Comparison of ENCODE assay signal across 9 cellular contexts in the genomic region with DNA sequence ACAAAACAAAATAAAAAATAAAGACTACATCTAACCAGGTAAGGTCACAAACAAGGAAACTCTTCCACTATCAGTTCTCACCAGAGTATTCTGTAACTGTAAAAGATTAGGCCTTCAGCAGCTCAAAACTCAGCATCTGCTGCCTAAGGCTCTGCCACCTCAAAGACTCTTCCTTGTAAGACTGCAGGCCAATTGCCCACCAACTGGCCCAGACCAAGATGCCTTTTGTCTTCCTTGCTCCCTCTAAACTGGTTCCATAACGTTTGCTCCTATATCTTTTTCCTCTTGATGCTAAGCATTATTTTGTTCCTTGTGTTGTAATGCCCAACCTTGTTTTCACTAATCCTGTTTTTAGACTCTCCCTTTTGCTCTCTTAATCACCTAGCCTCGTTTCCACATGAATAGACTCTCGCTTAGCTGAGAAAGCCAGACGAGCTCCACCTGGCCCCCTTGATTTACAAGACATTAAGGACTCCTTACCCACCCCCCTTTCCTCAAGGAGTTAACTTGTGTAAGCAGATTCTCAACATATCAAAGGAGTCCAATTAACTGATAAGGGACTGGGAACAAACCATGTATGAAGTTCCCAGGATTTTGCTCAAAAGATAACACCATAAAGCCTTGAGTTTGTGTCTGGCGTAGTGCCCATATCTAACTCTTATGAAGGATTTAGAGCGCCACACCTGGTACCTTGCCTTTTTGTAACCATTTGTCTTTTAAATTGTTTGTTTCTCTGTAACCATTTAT. TPM values are rescaled to one million over a fixed set of nuclear protein-coding genes. Genes with fewer than 3 reads are reported as not detected.
A peak's percentile ranks its signal among the peaks of the same experiment; 100 is the strongest.
DNase-seq lines count a peak whose midpoint lies in the region; ATAC-seq and TF ChIP-seq lines count a peak whose summit lies in the region.
"Had no signal": no experiment of that assay in that cellular context is flagged by ENCODE, and none has a peak within 500 bp of the region (broad histone marks: within the 10 kb centered on the region; RNA-seq: fewer than 3 reads in every experiment).

No MANE protein-coding gene starts in this region.

- H3K4me1 ChIP-seq in smooth muscle cell (ENCODE audit: low read depth), result peaks cover 13% of the 10 kb centered on the region

- no peaks in the 10 kb centered on the region for H3F3A ChIP-seq in smooth muscle cell (ENCODE audit: low read depth)

- H3K79me2 ChIP-seq in smooth muscle cell (ENCODE audit: low read depth), result peaks cover 55% of the 10 kb centered on the region

- peaks cover 7% of the 10 kb centered on the region for H4K20me1 ChIP-seq in smooth muscle cell (ENCODE audit: low read depth)

- peaks cover 35% of the 10 kb centered on the region for H3K9me3 Mint-ChIP-seq in activated CD4-positive, alpha-beta T cell treated with anti-CD3 and anti-CD28 coated beads, Interleukin-2, amount 10 ng/mL, durations not matched to agents 24 days and 14 days
- peaks cover 51% of the 10 kb centered on the region for H3K9me3 Mint-ChIP-seq in activated CD4-positive, alpha-beta memory T cell treated with anti-CD3 and anti-CD28 coated beads, Interleukin-2, amount 10 ng/mL, durations not matched to agents 7 days and 5 days
- peaks cover 38% of the 10 kb centered on the region for H3K9me3 Mint-ChIP-seq in HFFc6

- no peaks in the 10 kb centered on the region for H3K9me3 ChIP-seq in smooth muscle cell (replicated peaks; ENCODE audit: low read depth)

- H3K4me1 Mint-ChIP-seq in activated CD4-positive, alpha-beta T cell treated with anti-CD3 and anti-CD28 coated beads, Interleukin-2, amount 10 ng/mL, durations not matched to agents 24 days and 14 days, result peaks cover 11% of the 10 kb centered on the region
- peaks cover 19% of the 10 kb centered on the region for H3K4me1 Mint-ChIP-seq in activated CD4-positive, alpha-beta memory T cell treated with anti-CD3 and anti-CD28 coated beads, Interleukin-2, amount 10 ng/mL, durations not matched to agents 7 days and 5 days
- H3K4me1 Mint-ChIP-seq in HFFc6 (ENCODE audit: low read depth), result peaks cover 6% of the 10 kb centered on the region; the same call in 1 of the 2 replicates

- WGBS in smooth muscle cell (ENCODE audit: low lambda C conversion rate), result 8% methylated on average over 6 of the region's 6 CpGs

- DNase-seq in activated CD4-positive, alpha-beta T cell treated with anti-CD3 and anti-CD28 coated beads, Interleukin-2, amount 10 ng/mL, durations not matched to agents 24 days and 14 days, result no peak
- DNase-seq in activated CD4-positive, alpha-beta T cell treated with anti-CD3 and anti-CD28 coated beads for 1 hour, result no peak
- no peak for DNase-seq in activated CD4-positive, alpha-beta memory T cell treated with anti-CD3 and anti-CD28 coated beads, Interleukin-2, amount 10 ng/mL, durations not matched to agents 7 days and 5 days
- DNase-seq in iPS DF 4.7 (ENCODE audit: extremely low read depth, low spot score) (peak; percentile 78), smooth muscle cell (lab: John Stamatoyannopoulos, UW; ENCODE audit: unreplicated experiment) (no peak), HFFc6 (no peak)

- TF ChIP-seq CTCF in smooth muscle cell (IDR thresholded peaks at IDR 0.05; ENCODE audit: borderline replicate concordance, insufficient read depth, poor library complexity, severe bottlenecking) (no peak), HFFc6 (IDR thresholded peaks at IDR 0.05) (no peak)

- H3K36me3 Mint-ChIP-seq in activated CD4-positive, alpha-beta T cell treated with anti-CD3 and anti-CD28 coated beads, Interleukin-2, amount 10 ng/mL, durations not matched to agents 24 days and 14 days (ENCODE audit: low read depth), result peaks cover 58% of the 10 kb centered on the region
- peaks cover 71% of the 10 kb centered on the region for H3K36me3 Mint-ChIP-seq in activated CD4-positive, alpha-beta memory T cell treated with anti-CD3 and anti-CD28 coated beads, Interleukin-2, amount 10 ng/mL, durations not matched to agents 7 days and 5 days (ENCODE audit: low read depth)
- peaks cover 53% of the 10 kb centered on the region for H3K36me3 Mint-ChIP-seq in HFFc6 (ENCODE audit: low read depth)

- intact Hi-C loops in activated CD4-positive, alpha-beta T cell treated with anti-CD3 and anti-CD28 coated beads, Interleukin-2, amount 10 ng/mL, durations not matched to agents 24 days and 14 days (cut with micrococcal nuclease), result no loop called here

- no peak overlapping the region for H2AFZ ChIP-seq in smooth muscle cell (ENCODE audit: low read depth)

- no peaks in the 10 kb centered on the region for H3K36me3 ChIP-seq in smooth muscle cell (ENCODE audit: low read depth)

- ATAC-seq in HG02571 (IDR thresholded peaks at IDR 0.05; ENCODE audit: unreplicated experiment) (no peak), HG02763 (IDR thresholded peaks at IDR 0.05; ENCODE audit: unreplicated experiment) (no peak)
- ATAC-seq: HCT116 had no signal

- H3K27ac Mint-ChIP-seq in activated CD4-positive, alpha-beta T cell treated with anti-CD3 and anti-CD28 coated beads, Interleukin-2, amount 10 ng/mL, durations not matched to agents 24 days and 14 days, result no peak overlapping the region
- H3K27ac Mint-ChIP-seq in activated CD4-positive, alpha-beta memory T cell treated with anti-CD3 and anti-CD28 coated beads, Interleukin-2, amount 10 ng/mL, durations not matched to agents 7 days and 5 days, result no peak overlapping the region
- no peak overlapping the region for H3K27ac Mint-ChIP-seq in HFFc6

- H3K4me2 ChIP-seq in smooth muscle cell, result peak overlapping the region; percentile 91

- H3K27me3 ChIP-seq in smooth muscle cell (ENCODE audit: low read depth), result no peaks in the 10 kb centered on the region

- POLR2A ChIA-PET in activated CD4-positive, alpha-beta memory T cell treated with anti-CD3 and anti-CD28 coated beads, Interleukin-2, amount 10 ng/mL, durations not matched to agents 7 days and 5 days (lab: Charles Lee), result interaction anchor here (0.8 to 1.2 kb wide), 3 partner anchors 29 to 132 kb away, joined by 3 to 5 read pairs (median 4); a partner anchor contains a TSS

- H3K4me3 ChIP-seq in smooth muscle cell, result peak overlapping the region; percentile 75

- peak overlapping the region; percentile 95 for H3K27ac ChIP-seq in smooth muscle cell (ENCODE audit: low read depth)

- CTCF ChIA-PET in activated CD4-positive, alpha-beta memory T cell treated with anti-CD3 and anti-CD28 coated beads, Interleukin-2, amount 10 ng/mL, durations not matched to agents 7 days and 5 days (lab: Charles Lee), result no interaction called here

- peak overlapping the region; percentile 83 for H3K9ac ChIP-seq in smooth muscle cell (ENCODE audit: low read depth)

- H3K4me3 Mint-ChIP-seq in activated CD4-positive, alpha-beta T cell treated with anti-CD3 and anti-CD28 coated beads, Interleukin-2, amount 10 ng/mL, durations not matched to agents 24 days and 14 days, result peak overlapping the region; percentile 89
- H3K4me3 Mint-ChIP-seq in activated CD4-positive, alpha-beta memory T cell treated with anti-CD3 and anti-CD28 coated beads, Interleukin-2, amount 10 ng/mL, durations not matched to agents 7 days and 5 days, result peak overlapping the region; percentile 79
- H3K4me3 Mint-ChIP-seq in HFFc6, result no peak overlapping the region

- H3K27me3 Mint-ChIP-seq in activated CD4-positive, alpha-beta T cell treated with anti-CD3 and anti-CD28 coated beads, Interleukin-2, amount 10 ng/mL, durations not matched to agents 24 days and 14 days, result no peaks in the 10 kb centered on the region
- no peaks in the 10 kb centered on the region for H3K27me3 Mint-ChIP-seq in activated CD4-positive, alpha-beta memory T cell treated with anti-CD3 and anti-CD28 coated beads, Interleukin-2, amount 10 ng/mL, durations not matched to agents 7 days and 5 days
- H3K27me3 Mint-ChIP-seq in HFFc6 (ENCODE audit: insufficient read depth), result no peaks in the 10 kb centered on the region; the same call in 1 of the 2 replicates

RNA-seq across cellular contexts. Expression of a gene that starts 1.5 kb away (rescaled TPM):
- total RNA-seq in activated CD4-positive, alpha-beta T cell treated with anti-CD3 and anti-CD28 coated beads, Interleukin-2, amount 10 ng/mL, durations not matched to agents 24 days and 14 days, result 17.5 and 17.7 TPM in 2 replicates
- 1 to 10 TPM; 9.3 to 9.6 TPM for total RNA-seq in activated CD4-positive, alpha-beta memory T cell treated with anti-CD3 and anti-CD28 coated beads, Interleukin-2, amount 10 ng/mL, durations not matched to agents 7 days and 5 days
- total RNA-seq in smooth muscle cell, result 9.6 and 16.7 TPM in 2 replicates
- polyA plus RNA-seq in smooth muscle cell, result 9.7 and 13.5 TPM in 2 replicates
- total RNA-seq in HFFc6 (2021; fragmentation: NEBNext Ultra II Directional; extraction: Animal tissue kit (Norgen Biotek cat#: 25700)), result 1 to 10 TPM in 5 of 6 experiments, under 1 TPM in 1; 1.00 to 1.6 (median 1.3) TPM

RNA-seq across cellular contexts. Expression of a gene that starts 29.0 kb away (rescaled TPM):
- 9.7 and 11.6 TPM in 2 replicates for total RNA-seq in activated CD4-positive, alpha-beta T cell treated with anti-CD3 and anti-CD28 coated beads, Interleukin-2, amount 10 ng/mL, durations not matched to agents 24 days and 14 days
- total RNA-seq in activated CD4-positive, alpha-beta memory T cell treated with anti-CD3 and anti-CD28 coated beads, Interleukin-2, amount 10 ng/mL, durations not matched to agents 7 days and 5 days, result 10 to 100 TPM; 16.7 to 20.1 TPM
- total RNA-seq in smooth muscle cell, result 9.8 and 12.0 TPM in 2 replicates
- polyA plus RNA-seq in smooth muscle cell, result 2.6 and 5.1 TPM in 2 replicates
- total RNA-seq in HFFc6 (2021; fragmentation: NEBNext Ultra II Directional; extraction: Animal tissue kit (Norgen Biotek cat#: 25700)), result 10 to 100 TPM in 1 of 6 experiments, 1 to 10 TPM in 5; 6.8 to 10.3 (median 9.0) TPM

RNA-seq across cellular contexts. Expression of a gene that starts 37.7 kb away (rescaled TPM):
- total RNA-seq in activated CD4-positive, alpha-beta T cell treated with anti-CD3 and anti-CD28 coated beads, Interleukin-2, amount 10 ng/mL, durations not matched to agents 24 days and 14 days, result 30.1 and 30.9 TPM in 2 replicates
- 10 to 100 TPM; 34.9 to 36.2 TPM for total RNA-seq in activated CD4-positive, alpha-beta memory T cell treated with anti-CD3 and anti-CD28 coated beads, Interleukin-2, amount 10 ng/mL, durations not matched to agents 7 days and 5 days
- total RNA-seq in smooth muscle cell, result 13.9 and 22.8 TPM in 2 replicates
- 3.9 and 8.5 TPM in 2 replicates for polyA plus RNA-seq in smooth muscle cell
- 10 to 100 TPM; 22.6 to 28.6 (median 25.3) TPM for total RNA-seq in HFFc6 (2021; fragmentation: NEBNext Ultra II Directional; extraction: Animal tissue kit (Norgen Biotek cat#: 25700))

RNA-seq across cellular contexts. Expression of a gene that starts 47.8 kb away (rescaled TPM):
- total RNA-seq in activated CD4-positive, alpha-beta T cell treated with anti-CD3 and anti-CD28 coated beads, Interleukin-2, amount 10 ng/mL, durations not matched to agents 24 days and 14 days, result 1.2 and 1.5 TPM in 2 replicates
- total RNA-seq in activated CD4-positive, alpha-beta memory T cell treated with anti-CD3 and anti-CD28 coated beads, Interleukin-2, amount 10 ng/mL, durations not matched to agents 7 days and 5 days, result 1 to 10 TPM; 3.0 to 3.7 TPM
- 7.5 and 10.2 TPM in 2 replicates for total RNA-seq in smooth muscle cell
- 1.6 and 1.8 TPM in 2 replicates for polyA plus RNA-seq in smooth muscle cell
- total RNA-seq in HFFc6 (2021; fragmentation: NEBNext Ultra II Directional; extraction: Animal tissue kit (Norgen Biotek cat#: 25700)), result under 1 TPM; 0.07 to 0.81 (median 0.46) TPM

RNA-seq across cellular contexts. Expression of a gene that starts 57.3 kb away (rescaled TPM):
- total RNA-seq in activated CD4-positive, alpha-beta T cell treated with anti-CD3 and anti-CD28 coated beads, Interleukin-2, amount 10 ng/mL, durations not matched to agents 24 days and 14 days, result 25.5 and 27.5 TPM in 2 replicates
- 10 to 100 TPM; 14.0 to 14.6 TPM for total RNA-seq in activated CD4-positive, alpha-beta memory T cell treated with anti-CD3 and anti-CD28 coated beads, Interleukin-2, amount 10 ng/mL, durations not matched to agents 7 days and 5 days
- total RNA-seq in smooth muscle cell, result 6.7 and 8.0 TPM in 2 replicates
- 1.2 and 4.3 TPM in 2 replicates for polyA plus RNA-seq in smooth muscle cell
- total RNA-seq in HFFc6 (2021; fragmentation: NEBNext Ultra II Directional; extraction: Animal tissue kit (Norgen Biotek cat#: 25700)), result 10 to 100 TPM in 1 of 6 experiments, 1 to 10 TPM in 5; 7.8 to 10.7 (median 9.4) TPM
